In genomic region chr3:191339313-191339917, GRCh38 we compare ENCODE assay signal across 15 cellular contexts. TPM values are rescaled to one million over a fixed set of nuclear protein-coding genes. Genes with fewer than 3 reads are reported as not detected.
"Had no signal": no experiment of that assay in that cellular context is flagged by ENCODE, and none has a peak within 500 bp of the region (broad histone marks: within the 10 kb centered on the region; RNA-seq: fewer than 3 reads in every experiment).

No MANE protein-coding gene starts in this region.

- H3K36me3 Mint-ChIP-seq: naive thymus-derived CD4-positive, alpha-beta T cell had no signal

- ATAC-seq: activated T-cell treated with anti-CD3 and anti-CD28 coated beads, Interleukin-2, amount 50 U/mL, for 4 hours; heart right ventricle; naive thymus-derived CD4-positive, alpha-beta T cell; upper lobe of right lung had no signal

- H3K27ac ChIP-seq: breast epithelium, right atrium auricular region, upper lobe of right lung had no signal

- DNase-seq: activated CD4-positive, alpha-beta T cell treated with anti-CD3 and anti-CD28 coated beads, Interleukin-2, amount 50 U/mL, for 48 hours; activated T-cell treated with anti-CD3 and anti-CD28 coated beads, Interleukin-2, amount 50 U/mL, for 4 hours; aorta; foreskin melanocyte; heart right ventricle; midbrain; naive thymus-derived CD4-positive, alpha-beta T cell; posterior cingulate gyrus; stimulated activated naive CD4-positive, alpha-beta T cell treated with Interleukin-2 at 50 U/mL for 16 hours; upper lobe of right lung had no signal

- H3K4me3 Mint-ChIP-seq: activated T-cell treated with anti-CD3 and anti-CD28 coated beads, Interleukin-2, amount 50 U/mL, for 4 hours; naive thymus-derived CD4-positive, alpha-beta T cell; T-helper 1 cell treated with Interleukin-12 subunit alpha and Interleukin-12 subunit beta and Interleukin-4 antibody, amounts not matched to agents 30 μg/mL and 1 μg/mL, for 36 hours had no signal

- H3K36me3 ChIP-seq: breast epithelium, heart right ventricle, right atrium auricular region, upper lobe of right lung had no signal

- H3K27ac Mint-ChIP-seq: naive thymus-derived CD4-positive, alpha-beta T cell; T-helper 1 cell treated with Interleukin-12 subunit alpha and Interleukin-12 subunit beta and Interleukin-4 antibody, amounts not matched to agents 30 μg/mL and 1 μg/mL, for 36 hours had no signal

- H3K27me3 ChIP-seq: breast epithelium, heart right ventricle, right atrium auricular region, upper lobe of right lung had no signal

- H3K27me3 Mint-ChIP-seq: naive thymus-derived CD4-positive, alpha-beta T cell had no signal

- H3K9me3 ChIP-seq: breast epithelium, heart right ventricle, right atrium auricular region, upper lobe of right lung had no signal

- H3K9me3 Mint-ChIP-seq: activated T-cell treated with anti-CD3 and anti-CD28 coated beads, Interleukin-2, amount 50 U/mL, for 4 hours; naive thymus-derived CD4-positive, alpha-beta T cell; T-helper 1 cell treated with Interleukin-12 subunit alpha and Interleukin-12 subunit beta and Interleukin-4 antibody, amounts not matched to agents 30 μg/mL and 1 μg/mL, for 36 hours had no signal

- H3K4me3 ChIP-seq: breast epithelium, heart right ventricle, right atrium auricular region, upper lobe of right lung had no signal

- H3K4me1 ChIP-seq: breast epithelium had no signal

RNA-seq across cellular contexts. Expression of gene UTS2B, which starts 9.1 kb away (rescaled TPM):
- total RNA-seq: activated T-cell treated with anti-CD3 and anti-CD28 coated beads, Interleukin-2, amount 50 U/mL, for 4 hours; lower leg skin had no signal
- polyA plus RNA-seq: keratinocyte; naive thymus-derived CD4-positive, alpha-beta T cell had no signal
